ENCODE assay signal across 10 cellular contexts in genomic region chr6:26472549-26473245, GRCh38. TPM values are rescaled to one million over a fixed set of nuclear protein-coding genes. Genes with fewer than 3 reads are reported as not detected.
DNase-seq lines count a peak whose midpoint lies in the region; ATAC-seq and TF ChIP-seq lines count a peak whose summit lies in the region.
"Had no signal": no experiment of that assay in that cellular context is flagged by ENCODE, and none has a peak within 500 bp of the region (broad histone marks: within the 10 kb centered on the region; RNA-seq: fewer than 3 reads in every experiment).

No MANE protein-coding gene starts in this region.

- no peaks in the 10 kb centered on the region for H3K27me3 ChIP-seq in Caco-2 (replicated peaks; ENCODE audit: control insufficient read depth, insufficient read depth, low read length)
- no peaks in the 10 kb centered on the region for H3K27me3 ChIP-seq in trophoblast cell (ENCODE audit: insufficient read depth, low read length)

- DNase-seq in Caco-2 (no peak), OCI-M1 (lab: John Stamatoyannopoulos, UW) (peak; percentile 62), trophoblast cell (no peak), AG20443 (ENCODE audit: low spot score) (no peak), globus pallidus (ENCODE audit: low spot score) (no peak)
- DNase-seq in central memory CD8-positive, alpha-beta T cell (ENCODE audit: low spot score in 2 of 2), result no peak

- no peak overlapping the region for H2BK120ac ChIP-seq in trophoblast cell (ENCODE audit: insufficient read depth, low read length, poor library complexity)

- no peak overlapping the region for H4K12ac ChIP-seq in trophoblast cell (ENCODE audit: low read depth, low read length)

- H3K18ac ChIP-seq in trophoblast cell (ENCODE audit: low read length), result no peak overlapping the region

- BruUV-seq in Caco-2 (replicated peaks; lab: Mats Ljungman, UMichigan), result no TSS peak

- peaks cover 14% of the 10 kb centered on the region for H3K4me1 Mint-ChIP-seq in Caco-2 (ENCODE audit: low read depth, unreplicated experiment)
- peaks cover 56% of the 10 kb centered on the region for H3K4me1 Mint-ChIP-seq in central memory CD8-positive, alpha-beta T cell

- intact Hi-C loops in Caco-2 (cut with micrococcal nuclease; ENCODE audit: unreplicated experiment), result no loop called here

- no peaks in the 10 kb centered on the region; the same call in 1 of the 2 replicates for H3K9me3 ChIP-seq in Caco-2
- peaks cover 2% of the 10 kb centered on the region for H3K9me3 ChIP-seq in trophoblast cell (ENCODE audit: insufficient read depth, low read depth, low read length)

- peaks cover 12% of the 10 kb centered on the region for H3K9me3 Mint-ChIP-seq in Caco-2 (ENCODE audit: unreplicated experiment)
- peaks cover 7% of the 10 kb centered on the region for H3K9me3 Mint-ChIP-seq in central memory CD8-positive, alpha-beta T cell

- peaks cover 12% of the 10 kb centered on the region for H3K36me3 Mint-ChIP-seq in Caco-2 (ENCODE audit: insufficient read depth, unreplicated experiment)
- H3K36me3 Mint-ChIP-seq in central memory CD8-positive, alpha-beta T cell (ENCODE audit: insufficient read depth), result peaks cover 17% of the 10 kb centered on the region

- no peak overlapping the region for H3K27ac ChIP-seq in trophoblast cell (ENCODE audit: low read depth, low read length)

- H3K4ac ChIP-seq in trophoblast cell (ENCODE audit: low read depth, low read length), result no peak overlapping the region

- peaks cover 4% of the 10 kb centered on the region for H3K79me1 ChIP-seq in trophoblast cell (ENCODE audit: low read length)

- CTCF ChIA-PET in Caco-2 (lab: Charles Lee), result no interaction called here

- H3K4me3 ChIP-seq in Caco-2 (ENCODE audit: low read depth, low read length), result no peak overlapping the region
- no peak overlapping the region for H3K4me3 ChIP-seq in trophoblast cell (ENCODE audit: low read depth, low read length)

- no peak overlapping the region for H4K91ac ChIP-seq in trophoblast cell (ENCODE audit: low read depth, low read length)

- H2AK5ac ChIP-seq in trophoblast cell (ENCODE audit: low read length), result no peak overlapping the region

- no peak for TF ChIP-seq CTCF in Caco-2 (IDR thresholded peaks at IDR 0.05; ENCODE audit: insufficient read depth in 1 of 2, low read depth in 1 of 2, low read length in 1 of 2, severe bottlenecking in 1 of 2, unreplicated experiment in 1 of 2)

- H3K79me2 ChIP-seq in trophoblast cell (ENCODE audit: control insufficient read depth, insufficient read depth, low read length, poor library complexity), result no peaks in the 10 kb centered on the region

- no peak overlapping the region for H2AFZ ChIP-seq in trophoblast cell (ENCODE audit: insufficient read depth, low read length, poor library complexity)

- H3K4me2 ChIP-seq in trophoblast cell (ENCODE audit: low read length), result no peak overlapping the region

- H2BK5ac ChIP-seq in trophoblast cell (ENCODE audit: low read depth, low read length, poor library complexity), result no peak overlapping the region

- no peak overlapping the region for H2BK12ac ChIP-seq in trophoblast cell (ENCODE audit: low read length)

- H3K27me3 Mint-ChIP-seq in Caco-2 (ENCODE audit: insufficient read depth, unreplicated experiment), result no peaks in the 10 kb centered on the region
- H3K27me3 Mint-ChIP-seq in central memory CD8-positive, alpha-beta T cell, result no peaks in the 10 kb centered on the region

- no peak for TF ChIP-seq POLR2A in GM18505 (IDR thresholded peaks at IDR 0.05; ENCODE audit: borderline replicate concordance, extremely low read depth, insufficient read depth, insufficient read length)

- no peak overlapping the region for H3K14ac ChIP-seq in trophoblast cell (ENCODE audit: low read length)

- no peak overlapping the region for H3K27ac Mint-ChIP-seq in Caco-2 (ENCODE audit: unreplicated experiment)
- H3K27ac Mint-ChIP-seq in central memory CD8-positive, alpha-beta T cell (ENCODE audit: low read depth), result peak overlapping the region; percentile 100

- POLR2A ChIA-PET in Caco-2 (lab: Charles Lee), result no interaction called here

- no peak for ATAC-seq in central memory CD8-positive, alpha-beta T cell (replicated peaks; ENCODE audit: extremely low read depth, poor library complexity, severe bottlenecking)
- ATAC-seq in GM18505 (IDR thresholded peaks at IDR 0.05; ENCODE audit: unreplicated experiment), result no peak
- ATAC-seq in HG03196 (IDR thresholded peaks at IDR 0.05; ENCODE audit: unreplicated experiment), result no peak
- ATAC-seq: esophagus mucosa had no signal

- H3K4me1 ChIP-seq in Caco-2 (peaks cover 30% of the 10 kb centered on the region), trophoblast cell (ENCODE audit: control insufficient read depth in 1 of 2, insufficient read depth in 2 of 2, low read length in 2 of 2) (peaks cover 0 to 6% of the 10 kb centered on the region in 2 experiments)

- no peak overlapping the region for H3K23ac ChIP-seq in trophoblast cell (ENCODE audit: low read length)

- no CpG with 5 or more reads among the region's 4 CpGs for WGBS in trophoblast cell (ENCODE audit: extremely low coverage, insufficient coverage, insufficient read length)

- H3K36me3 ChIP-seq in Caco-2 (ENCODE audit: control insufficient read depth, insufficient read depth, low read length) (no peaks in the 10 kb centered on the region), trophoblast cell (ENCODE audit: control insufficient read depth in 1 of 2, insufficient read depth in 2 of 2, low read length in 2 of 2) (peaks cover 13 to 15% of the 10 kb centered on the region in 2 experiments)

- no peak overlapping the region for H4K8ac ChIP-seq in trophoblast cell (ENCODE audit: low read depth, low read length)

- H3K4me3 Mint-ChIP-seq in Caco-2 (ENCODE audit: unreplicated experiment), result peak overlapping the region; percentile 18
- peak overlapping the region; percentile 92 for H3K4me3 Mint-ChIP-seq in central memory CD8-positive, alpha-beta T cell

- H3K9ac ChIP-seq in trophoblast cell (ENCODE audit: low read length), result peak overlapping the region; percentile 21

RNA-seq across cellular contexts. Expression of gene BTN2A1, which starts 14.9 kb away (rescaled TPM):
- 13.9 and 15.0 TPM in 2 replicates for total RNA-seq in Caco-2 (2022)
- polyA plus RNA-seq in trophoblast cell (2013), result 10.4 and 10.6 TPM in 2 replicates

RNA-seq across cellular contexts. Expression of gene BTN1A1, which starts 27.4 kb away (rescaled TPM):
- 7.3 and 8.3 TPM in 2 replicates for total RNA-seq in Caco-2 (2022)
- 0.01 TPM in 1 of 2 replicates, not detected in the other for polyA plus RNA-seq in trophoblast cell (2013)
- total RNA-seq: esophagus mucosa had no signal
- polyA plus RNA-seq: neural cell had no signal

RNA-seq across cellular contexts. Expression of gene BTN3A3, which starts 32.4 kb away (rescaled TPM):
- total RNA-seq in Caco-2 (2022), result 0.32 and 0.98 TPM in 2 replicates
- polyA plus RNA-seq in trophoblast cell (2013), result 0.37 and 0.45 TPM in 2 replicates
- polyA plus RNA-seq: neural cell had no signal
